Comparison of ENCODE assay signal across 10 cellular contexts in genomic region chr2:238264072-238264460, GRCh38. TPM values are rescaled to one million over a fixed set of nuclear protein-coding genes. Genes with fewer than 3 reads are reported as not detected.
DNase-seq lines count a peak whose midpoint lies in the region; ATAC-seq and TF ChIP-seq lines count a peak whose summit lies in the region.
"Had no signal": no experiment of that assay in that cellular context is flagged by ENCODE, and none has a peak within 500 bp of the region (broad histone marks: within the 10 kb centered on the region; RNA-seq: fewer than 3 reads in every experiment).

No MANE protein-coding gene starts in this region.

- H3K4me1 ChIP-seq in ovary (ENCODE audit: insufficient read depth) = peaks cover 3% of the 10 kb centered on the region
- H3K4me1 ChIP-seq in transverse colon = peaks cover 12 to 24% (median 17%) of the 10 kb centered on the region in 4 donors

- no peak for TF ChIP-seq EP300 in ovary (IDR thresholded peaks at IDR 0.05)
- no peak for TF ChIP-seq EP300 in transverse colon (IDR thresholded peaks at IDR 0.05; ENCODE audit: low read depth)

- no peak for TF ChIP-seq CTCF in ovary (IDR thresholded peaks at IDR 0.05)
- no peak for TF ChIP-seq CTCF in transverse colon (IDR thresholded peaks at IDR 0.05)

- no peaks in the 10 kb centered on the region; the same call in 1 of the 2 replicates for H3K36me3 ChIP-seq in SK-N-MC (ENCODE audit: insufficient read depth, low read length)
- H3K36me3 ChIP-seq in ovary = no peaks in the 10 kb centered on the region
- peaks cover 0 to 33% (median 10%) of the 10 kb centered on the region in 4 donors for H3K36me3 ChIP-seq in transverse colon

- no peaks in the 10 kb centered on the region for H3K27me3 ChIP-seq in ovary
- no peaks in the 10 kb centered on the region for H3K27me3 ChIP-seq in transverse colon

- no peak for TF ChIP-seq POLR2A in ovary (IDR thresholded peaks at IDR 0.05)
- no peak for TF ChIP-seq POLR2A in transverse colon (IDR thresholded peaks at IDR 0.05)

- H3K9me3 ChIP-seq in SK-N-MC (ENCODE audit: low read depth, low read length) = no peaks in the 10 kb centered on the region
- no peaks in the 10 kb centered on the region for H3K9me3 ChIP-seq in ovary
- H3K9me3 ChIP-seq in transverse colon = no peaks in the 10 kb centered on the region

- ATAC-seq in left cardiac atrium = no peak

- no peak for DNase-seq in SK-N-MC (ENCODE audit: low read depth, low spot score)
- DNase-seq in left cardiac atrium = peak; percentile 20
- DNase-seq in ovary = no peak
- DNase-seq in transverse colon = peak; percentile 38
- DNase-seq in activated CD8-positive, alpha-beta memory T cell treated with anti-CD3 and anti-CD28 coated beads, Interleukin-2, amount 50 U/mL, for 48 hours = no peak
- DNase-seq in SKM-1 (lab: John Stamatoyannopoulos, UW; ENCODE audit: unreplicated experiment) = no peak
- DNase-seq in G401 (ENCODE audit: low spot score) = no peak

- WGBS in ovary, 3 donors = 72 to 79% (median 78%) methylated on average over 4 of the region's 4 CpGs
- WGBS in transverse colon (ENCODE audit: low coverage in 1 of 2), 2 donors = 69% methylated on average over 4 of the region's 4 CpGs; no CpG with 5 or more reads in 1 of the 2 donors

- H3K27ac ChIP-seq in SK-N-MC = 0 out of 2 replicates have a peak overlapping the region, but pooled peaks have one; percentile 42
- H3K27ac ChIP-seq in ovary = peak overlapping the region; percentile 17 to 30
- H3K27ac ChIP-seq in transverse colon = peak overlapping the region; percentile 64 to 74 (median 68)
- H3K27ac ChIP-seq: epithelial cell of prostate had no signal

- in situ Hi-C loops in transverse colon (cut with MboI; ENCODE audit: low pct_ligation_motif_present in 1 of 4, low pct_unique_long_range_greater_than_20kb in 1 of 4, low sequenced_read_pairs in 3 of 4) = loop anchor here in 3 of 4 donors (10.0 to 25.0 kb wide), 2 partner anchors 402 to 409 kb away; partner anchors contain the start of gene RAMP1 (in 3 of the 3)
- in situ Hi-C loops in G401 (cut with HindIII; ENCODE audit: low sequenced_read_pairs) = no loop called here

- no peak overlapping the region for H3K4me3 ChIP-seq in SK-N-MC
- H3K4me3 ChIP-seq in ovary = no peak overlapping the region
- H3K4me3 ChIP-seq in transverse colon = no peak overlapping the region
- H3K4me3 ChIP-seq: coronary artery had no signal

- intact Hi-C loops in left cardiac atrium (cut with DNase I) = loop anchor here (5.0 to 10.0 kb wide), 2 partner anchors 339 to 407 kb away; partner anchors contain the start of gene RAMP1 (in 2 of the 2)
- intact Hi-C loops in ovary (cut with DNase I) = loop anchor here in 3 of 4 donors (5.0 to 10.0 kb wide), 2 partner anchors 339 to 407 kb away; partner anchors contain the start of gene RAMP1 (in 2 of the 3)
- intact Hi-C loops in transverse colon (cut with DNase I; ENCODE audit: low total_unique reads) = loop anchor here (10.0 kb wide), 2 partner anchors 69 to 409 kb away; partner anchors contain the start of gene RAMP1

- H3K9ac ChIP-seq in SK-N-MC (ENCODE audit: insufficient read length) = no peak overlapping the region
- H3K9ac ChIP-seq: parathyroid adenoma had no signal

RNA-seq across cellular contexts. Expression of gene HES6, which starts 24.2 kb away (rescaled TPM):
- total RNA-seq in left cardiac atrium (1 to 10 TPM; 3.8 to 4.3 TPM), ovary (10 to 100 TPM in 2 of 7 donors, 1 to 10 TPM in 5; 1.1 to 12.4 (median 3.1) TPM), transverse colon (10 to 100 TPM; 15.0 to 94.5 (median 31.7) TPM)
- 1 to 10 TPM in 1 of 2 donors, under 1 TPM in 1; 0.33 to 2.0 TPM for polyA plus RNA-seq in ovary
- total RNA-seq in G401 (2014; rRNA removed; shearing (Covaris generic)) = 56.0 and 67.5 TPM in 2 replicates

RNA-seq across cellular contexts. Expression of gene PER2, which starts 24.3 kb away (rescaled TPM):
- total RNA-seq in left cardiac atrium = 1 to 10 TPM; 6.4 to 8.1 TPM
- total RNA-seq in ovary = 10 to 100 TPM in 6 of 7 donors, 1 to 10 TPM in 1; 9.9 to 34.5 (median 27.4) TPM
- polyA plus RNA-seq in ovary = 1 to 10 TPM; 8.1 to 8.5 TPM
- 10 to 100 TPM; 19.1 to 67.3 (median 32.3) TPM for total RNA-seq in transverse colon
- 0.86 and 4.3 TPM in 2 replicates for total RNA-seq in G401 (2014; rRNA removed; shearing (Covaris generic))

RNA-seq across cellular contexts. Expression of gene TRAF3IP1, which starts 56.3 kb away (rescaled TPM):
- 10 to 100 TPM; 12.1 to 14.2 TPM for total RNA-seq in left cardiac atrium
- 10 to 100 TPM in 6 of 7 donors, 1 to 10 TPM in 1; 7.0 to 29.2 (median 19.9) TPM for total RNA-seq in ovary
- 10 to 100 TPM in 1 of 2 donors, 1 to 10 TPM in 1; 8.5 to 17.0 TPM for polyA plus RNA-seq in ovary
- total RNA-seq in transverse colon = 10 to 100 TPM in 3 of 4 donors, 1 to 10 TPM in 1; 1.1 to 14.1 (median 10.4) TPM
- total RNA-seq in G401 (2014; rRNA removed; shearing (Covaris generic)) = 11.5 and 20.9 TPM in 2 replicates

Comparison
In these comparisons a context has a peak if more than half of its experiments do, and no peak if none do; other contexts are left out.
1. DNase-seq: peak in left cardiac atrium (single experiment) and transverse colon (single experiment); none in SK-N-MC (single experiment), ovary (0 of 5), activated CD8-positive, alpha-beta memory T cell treated with anti-CD3 and anti-CD28 coated beads, Interleukin-2, amount 50 U/mL, for 48 hours (single experiment), SKM-1 (single experiment) and G401 (single experiment).
2. Peak in every context shown above with its lines, with median percentiles within 50 percentile points of each other: H3K27ac ChIP-seq.